Comparison of ENCODE assay signal across 1 cellular context in the genomic region with DNA sequence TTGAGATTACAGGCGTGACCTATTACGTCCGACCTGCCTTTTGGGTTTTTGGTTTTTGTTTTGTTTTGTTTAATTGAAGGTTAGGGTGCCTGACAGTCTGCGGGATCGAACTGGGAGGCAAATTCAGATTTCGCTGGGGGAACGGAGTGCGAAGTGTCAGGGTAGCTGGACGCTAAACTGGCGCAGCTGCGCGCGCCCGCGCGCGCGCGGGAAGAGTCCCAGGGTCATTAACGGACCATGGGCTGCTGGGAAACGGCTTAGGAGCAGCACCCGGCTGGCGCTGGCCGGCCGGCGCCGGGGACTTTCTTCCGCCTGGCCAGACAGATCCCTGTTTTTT.
TF ChIP-seq lines count a peak whose summit lies in the region.

No MANE protein-coding gene starts in this region.

TF ChIP-seq in K562, 482 proteins besides CTCF, POLR2A, EP300 and RAD21 (continued from another document and continues in another):
- TF ChIP-seq, protein P1, sequence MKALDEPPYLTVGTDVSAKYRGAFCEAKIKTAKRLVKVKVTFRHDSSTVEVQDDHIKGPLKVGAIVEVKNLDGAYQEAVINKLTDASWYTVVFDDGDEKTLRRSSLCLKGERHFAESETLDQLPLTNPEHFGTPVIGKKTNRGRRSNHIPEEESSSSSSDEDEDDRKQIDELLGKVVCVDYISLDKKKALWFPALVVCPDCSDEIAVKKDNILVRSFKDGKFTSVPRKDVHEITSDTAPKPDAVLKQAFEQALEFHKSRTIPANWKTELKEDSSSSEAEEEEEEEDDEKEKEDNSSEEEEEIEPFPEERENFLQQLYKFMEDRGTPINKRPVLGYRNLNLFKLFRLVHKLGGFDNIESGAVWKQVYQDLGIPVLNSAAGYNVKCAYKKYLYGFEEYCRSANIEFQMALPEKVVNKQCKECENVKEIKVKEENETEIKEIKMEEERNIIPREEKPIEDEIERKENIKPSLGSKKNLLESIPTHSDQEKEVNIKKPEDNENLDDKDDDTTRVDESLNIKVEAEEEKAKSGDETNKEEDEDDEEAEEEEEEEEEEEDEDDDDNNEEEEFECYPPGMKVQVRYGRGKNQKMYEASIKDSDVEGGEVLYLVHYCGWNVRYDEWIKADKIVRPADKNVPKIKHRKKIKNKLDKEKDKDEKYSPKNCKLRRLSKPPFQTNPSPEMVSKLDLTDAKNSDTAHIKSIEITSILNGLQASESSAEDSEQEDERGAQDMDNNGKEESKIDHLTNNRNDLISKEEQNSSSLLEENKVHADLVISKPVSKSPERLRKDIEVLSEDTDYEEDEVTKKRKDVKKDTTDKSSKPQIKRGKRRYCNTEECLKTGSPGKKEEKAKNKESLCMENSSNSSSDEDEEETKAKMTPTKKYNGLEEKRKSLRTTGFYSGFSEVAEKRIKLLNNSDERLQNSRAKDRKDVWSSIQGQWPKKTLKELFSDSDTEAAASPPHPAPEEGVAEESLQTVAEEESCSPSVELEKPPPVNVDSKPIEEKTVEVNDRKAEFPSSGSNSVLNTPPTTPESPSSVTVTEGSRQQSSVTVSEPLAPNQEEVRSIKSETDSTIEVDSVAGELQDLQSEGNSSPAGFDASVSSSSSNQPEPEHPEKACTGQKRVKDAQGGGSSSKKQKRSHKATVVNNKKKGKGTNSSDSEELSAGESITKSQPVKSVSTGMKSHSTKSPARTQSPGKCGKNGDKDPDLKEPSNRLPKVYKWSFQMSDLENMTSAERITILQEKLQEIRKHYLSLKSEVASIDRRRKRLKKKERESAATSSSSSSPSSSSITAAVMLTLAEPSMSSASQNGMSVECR (CRISPR knock-in tag; IDR thresholded peaks at IDR 0.05): no peak
- TF ChIP-seq, protein P2, sequence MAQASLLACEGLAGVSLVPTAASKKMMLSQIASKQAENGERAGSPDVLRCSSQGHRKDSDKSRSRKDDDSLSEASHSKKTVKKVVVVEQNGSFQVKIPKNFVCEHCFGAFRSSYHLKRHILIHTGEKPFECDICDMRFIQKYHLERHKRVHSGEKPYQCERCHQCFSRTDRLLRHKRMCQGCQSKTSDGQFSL (CRISPR knock-in tag; IDR thresholded peaks at IDR 0.05): no peak
- TF ChIP-seq, protein P2 (tag; IDR thresholded peaks at IDR 0.05): peak in 1 of 2 experiments; percentile 75; a peak in 2 of 4 replicates
- 0 out of 2 replicates have a peak, but pooled peaks have one; percentile 18 for TF ChIP-seq NFIX (CRISPR knock-in tag; IDR thresholded peaks at IDR 0.05; ENCODE audit: low read depth)
- peak; percentile 65 for TF ChIP-seq ZNF79 (CRISPR knock-in tag; IDR thresholded peaks at IDR 0.05; ENCODE audit: low read depth)
- TF ChIP-seq RBBP5 (IDR thresholded peaks at IDR 0.05; ENCODE audit: borderline replicate concordance, insufficient read depth, low read length, poor library complexity, severe bottlenecking): peak; percentile 55
- TF ChIP-seq, protein P3, sequence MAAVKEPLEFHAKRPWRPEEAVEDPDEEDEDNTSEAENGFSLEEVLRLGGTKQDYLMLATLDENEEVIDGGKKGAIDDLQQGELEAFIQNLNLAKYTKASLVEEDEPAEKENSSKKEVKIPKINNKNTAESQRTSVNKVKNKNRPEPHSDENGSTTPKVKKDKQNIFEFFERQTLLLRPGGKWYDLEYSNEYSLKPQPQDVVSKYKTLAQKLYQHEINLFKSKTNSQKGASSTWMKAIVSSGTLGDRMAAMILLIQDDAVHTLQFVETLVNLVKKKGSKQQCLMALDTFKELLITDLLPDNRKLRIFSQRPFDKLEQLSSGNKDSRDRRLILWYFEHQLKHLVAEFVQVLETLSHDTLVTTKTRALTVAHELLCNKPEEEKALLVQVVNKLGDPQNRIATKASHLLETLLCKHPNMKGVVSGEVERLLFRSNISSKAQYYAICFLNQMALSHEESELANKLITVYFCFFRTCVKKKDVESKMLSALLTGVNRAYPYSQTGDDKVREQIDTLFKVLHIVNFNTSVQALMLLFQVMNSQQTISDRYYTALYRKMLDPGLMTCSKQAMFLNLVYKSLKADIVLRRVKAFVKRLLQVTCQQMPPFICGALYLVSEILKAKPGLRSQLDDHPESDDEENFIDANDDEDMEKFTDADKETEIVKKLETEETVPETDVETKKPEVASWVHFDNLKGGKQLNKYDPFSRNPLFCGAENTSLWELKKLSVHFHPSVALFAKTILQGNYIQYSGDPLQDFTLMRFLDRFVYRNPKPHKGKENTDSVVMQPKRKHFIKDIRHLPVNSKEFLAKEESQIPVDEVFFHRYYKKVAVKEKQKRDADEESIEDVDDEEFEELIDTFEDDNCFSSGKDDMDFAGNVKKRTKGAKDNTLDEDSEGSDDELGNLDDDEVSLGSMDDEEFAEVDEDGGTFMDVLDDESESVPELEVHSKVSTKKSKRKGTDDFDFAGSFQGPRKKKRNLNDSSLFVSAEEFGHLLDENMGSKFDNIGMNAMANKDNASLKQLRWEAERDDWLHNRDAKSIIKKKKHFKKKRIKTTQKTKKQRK (IDR thresholded peaks at IDR 0.05; ENCODE audit: borderline replicate concordance, low read depth, low read length): 0 out of 2 replicates have a peak, but pooled peaks have one; percentile 11
- TF ChIP-seq, protein P4, sequence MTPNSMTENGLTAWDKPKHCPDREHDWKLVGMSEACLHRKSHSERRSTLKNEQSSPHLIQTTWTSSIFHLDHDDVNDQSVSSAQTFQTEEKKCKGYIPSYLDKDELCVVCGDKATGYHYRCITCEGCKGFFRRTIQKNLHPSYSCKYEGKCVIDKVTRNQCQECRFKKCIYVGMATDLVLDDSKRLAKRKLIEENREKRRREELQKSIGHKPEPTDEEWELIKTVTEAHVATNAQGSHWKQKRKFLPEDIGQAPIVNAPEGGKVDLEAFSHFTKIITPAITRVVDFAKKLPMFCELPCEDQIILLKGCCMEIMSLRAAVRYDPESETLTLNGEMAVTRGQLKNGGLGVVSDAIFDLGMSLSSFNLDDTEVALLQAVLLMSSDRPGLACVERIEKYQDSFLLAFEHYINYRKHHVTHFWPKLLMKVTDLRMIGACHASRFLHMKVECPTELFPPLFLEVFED (CRISPR knock-in tag; conservative IDR thresholded peaks at IDR 0.05): peak; percentile 96
- TF ChIP-seq SRF (CRISPR knock-in tag; IDR thresholded peaks at IDR 0.05): peak in 1 of 2 experiments; percentile 64; a peak in 1 of 4 replicates
- TF ChIP-seq, protein P5, sequence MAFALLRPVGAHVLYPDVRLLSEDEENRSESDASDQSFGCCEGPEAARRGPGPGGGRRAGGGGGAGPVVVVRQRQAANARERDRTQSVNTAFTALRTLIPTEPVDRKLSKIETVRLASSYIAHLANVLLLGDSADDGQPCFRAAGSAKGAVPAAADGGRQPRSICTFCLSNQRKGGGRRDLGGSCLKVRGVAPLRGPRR (CRISPR knock-in tag; IDR thresholded peaks at IDR 0.05): peak; percentile 90; the same call in 1 of the 2 replicates
- TF ChIP-seq PHTF2 (CRISPR knock-in tag; IDR thresholded peaks at IDR 0.05): no peak
- peak; percentile 96 for TF ChIP-seq LEF1 (IDR thresholded peaks at IDR 0.05)
- no peak for TF ChIP-seq YBX1 (IDR thresholded peaks at IDR 0.05)
- peak; percentile 30; the same call in 1 of the 2 replicates for TF ChIP-seq ZNF764 (CRISPR knock-in tag; IDR thresholded peaks at IDR 0.05; ENCODE audit: low read depth)
- no peak for TF ChIP-seq SNRNP70 (optimal IDR thresholded peaks at IDR 0.05; ENCODE audit: low read depth, low read length)
- TF ChIP-seq LARP7 (IDR thresholded peaks at IDR 0.05): peak; percentile 99; the same call in 1 of the 2 replicates
- TF ChIP-seq, protein P6, sequence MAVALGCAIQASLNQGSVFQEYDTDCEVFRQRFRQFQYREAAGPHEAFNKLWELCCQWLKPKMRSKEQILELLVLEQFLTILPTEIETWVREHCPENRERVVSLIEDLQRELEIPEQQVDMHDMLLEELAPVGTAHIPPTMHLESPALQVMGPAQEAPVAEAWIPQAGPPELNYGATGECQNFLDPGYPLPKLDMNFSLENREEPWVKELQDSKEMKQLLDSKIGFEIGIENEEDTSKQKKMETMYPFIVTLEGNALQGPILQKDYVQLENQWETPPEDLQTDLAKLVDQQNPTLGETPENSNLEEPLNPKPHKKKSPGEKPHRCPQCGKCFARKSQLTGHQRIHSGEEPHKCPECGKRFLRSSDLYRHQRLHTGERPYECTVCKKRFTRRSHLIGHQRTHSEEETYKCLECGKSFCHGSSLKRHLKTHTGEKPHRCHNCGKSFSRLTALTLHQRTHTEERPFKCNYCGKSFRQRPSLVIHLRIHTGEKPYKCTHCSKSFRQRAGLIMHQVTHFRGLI (CRISPR knock-in tag; IDR thresholded peaks at IDR 0.05): peak; percentile 81; the same call in 1 of the 2 replicates
- no peak for TF ChIP-seq TAF9B (IDR thresholded peaks at IDR 0.05; ENCODE audit: partially characterized antibody)
- TF ChIP-seq JUND (IDR thresholded peaks at IDR 0.05; ENCODE audit: borderline replicate concordance, low read depth, low read length): no peak
- TF ChIP-seq JUND (tag; IDR thresholded peaks at IDR 0.05; ENCODE audit: borderline replicate concordance, low read depth, low read length): peak; percentile 62; the same call in 2 of the 3 replicates
- TF ChIP-seq ILK (tag; IDR thresholded peaks at IDR 0.05; ENCODE audit: borderline replicate concordance, low read depth): peak; percentile 33; the same call in 1 of the 2 replicates
- peak; percentile 64 for TF ChIP-seq ESRRA (IDR thresholded peaks at IDR 0.05; ENCODE audit: borderline replicate concordance, low read depth)
- no peak for TF ChIP-seq RFX5 (IDR thresholded peaks at IDR 0.05; ENCODE audit: low read depth, low read length)
- TF ChIP-seq MYNN (IDR thresholded peaks at IDR 0.05): peak; percentile 43; the same call in 1 of the 2 replicates
- TF ChIP-seq MYNN (CRISPR knock-in tag; IDR thresholded peaks at IDR 0.05): no peak
- TF ChIP-seq HDGF (IDR thresholded peaks at IDR 0.05): peak; percentile 97
- no peak for TF ChIP-seq POLR2AphosphoS5 (IDR thresholded peaks at IDR 0.05; ENCODE audit: control insufficient read depth, insufficient read depth, low read depth, low read length)
- TF ChIP-seq, protein P7, sequence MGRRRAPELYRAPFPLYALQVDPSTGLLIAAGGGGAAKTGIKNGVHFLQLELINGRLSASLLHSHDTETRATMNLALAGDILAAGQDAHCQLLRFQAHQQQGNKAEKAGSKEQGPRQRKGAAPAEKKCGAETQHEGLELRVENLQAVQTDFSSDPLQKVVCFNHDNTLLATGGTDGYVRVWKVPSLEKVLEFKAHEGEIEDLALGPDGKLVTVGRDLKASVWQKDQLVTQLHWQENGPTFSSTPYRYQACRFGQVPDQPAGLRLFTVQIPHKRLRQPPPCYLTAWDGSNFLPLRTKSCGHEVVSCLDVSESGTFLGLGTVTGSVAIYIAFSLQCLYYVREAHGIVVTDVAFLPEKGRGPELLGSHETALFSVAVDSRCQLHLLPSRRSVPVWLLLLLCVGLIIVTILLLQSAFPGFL (CRISPR knock-in tag; IDR thresholded peaks at IDR 0.05): 0 out of 2 replicates have a peak, but pooled peaks have one; percentile 11
- TF ChIP-seq CREM (IDR thresholded peaks at IDR 0.05; ENCODE audit: low read depth): peak; percentile 58; the same call in 1 of the 2 replicates
- TF ChIP-seq, protein P8, sequence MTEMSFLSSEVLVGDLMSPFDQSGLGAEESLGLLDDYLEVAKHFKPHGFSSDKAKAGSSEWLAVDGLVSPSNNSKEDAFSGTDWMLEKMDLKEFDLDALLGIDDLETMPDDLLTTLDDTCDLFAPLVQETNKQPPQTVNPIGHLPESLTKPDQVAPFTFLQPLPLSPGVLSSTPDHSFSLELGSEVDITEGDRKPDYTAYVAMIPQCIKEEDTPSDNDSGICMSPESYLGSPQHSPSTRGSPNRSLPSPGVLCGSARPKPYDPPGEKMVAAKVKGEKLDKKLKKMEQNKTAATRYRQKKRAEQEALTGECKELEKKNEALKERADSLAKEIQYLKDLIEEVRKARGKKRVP (CRISPR knock-in tag; IDR thresholded peaks at IDR 0.05): peak; percentile 60; the same call in 1 of the 2 replicates
- peak; percentile 59 for TF ChIP-seq POLR2B (IDR thresholded peaks at IDR 0.05; ENCODE audit: low read depth, partially characterized antibody)
- TF ChIP-seq NR2C1 (IDR thresholded peaks at IDR 0.05): no peak
- TF ChIP-seq NR2C1 (tag; IDR thresholded peaks at IDR 0.05): peak; percentile 92
- TF ChIP-seq, protein P9, sequence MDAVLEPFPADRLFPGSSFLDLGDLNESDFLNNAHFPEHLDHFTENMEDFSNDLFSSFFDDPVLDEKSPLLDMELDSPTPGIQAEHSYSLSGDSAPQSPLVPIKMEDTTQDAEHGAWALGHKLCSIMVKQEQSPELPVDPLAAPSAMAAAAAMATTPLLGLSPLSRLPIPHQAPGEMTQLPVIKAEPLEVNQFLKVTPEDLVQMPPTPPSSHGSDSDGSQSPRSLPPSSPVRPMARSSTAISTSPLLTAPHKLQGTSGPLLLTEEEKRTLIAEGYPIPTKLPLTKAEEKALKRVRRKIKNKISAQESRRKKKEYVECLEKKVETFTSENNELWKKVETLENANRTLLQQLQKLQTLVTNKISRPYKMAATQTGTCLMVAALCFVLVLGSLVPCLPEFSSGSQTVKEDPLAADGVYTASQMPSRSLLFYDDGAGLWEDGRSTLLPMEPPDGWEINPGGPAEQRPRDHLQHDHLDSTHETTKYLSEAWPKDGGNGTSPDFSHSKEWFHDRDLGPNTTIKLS (IDR thresholded peaks at IDR 0.05; ENCODE audit: borderline replicate concordance, low read depth): peak; percentile 72; the same call in 1 of the 2 replicates
- peak; percentile 99 for TF ChIP-seq NBN (IDR thresholded peaks at IDR 0.05; ENCODE audit: low read depth)
- TF ChIP-seq NR4A1 (CRISPR knock-in tag; IDR thresholded peaks at IDR 0.05): peak; percentile 97
- peak; percentile 95 for TF ChIP-seq NR4A1 (tag; IDR thresholded peaks at IDR 0.05)
- peak; percentile 79; the same call in 1 of the 2 replicates for TF ChIP-seq ZNF57 (CRISPR knock-in tag; IDR thresholded peaks at IDR 0.05)
- 0 out of 2 replicates have a peak, but pooled peaks have one; percentile 60 for TF ChIP-seq ZNF212 (CRISPR knock-in tag; IDR thresholded peaks at IDR 0.05)
- TF ChIP-seq ZNF445 (CRISPR knock-in tag; IDR thresholded peaks at IDR 0.05; ENCODE audit: low read depth): 0 out of 2 replicates have a peak, but pooled peaks have one; percentile 26
